In genomic region chr1:152141971-152142584, GRCh38 we compare ENCODE assay signal across 7 cellular contexts. TPM values are rescaled to one million over a fixed set of nuclear protein-coding genes. Genes with fewer than 3 reads are reported as not detected.
DNase-seq lines count a peak whose midpoint lies in the region; ATAC-seq and TF ChIP-seq lines count a peak whose summit lies in the region.

No MANE protein-coding gene starts in this region.

- ATAC-seq in RWPE2 (ENCODE audit: low read depth) (peak; percentile 73; the same call in 2 of the 3 replicates), HG02970 (IDR thresholded peaks at IDR 0.05; ENCODE audit: low FRiP score, unreplicated experiment) (no peak), HG03039 (IDR thresholded peaks at IDR 0.05; ENCODE audit: unreplicated experiment) (no peak)

- no peaks in the 10 kb centered on the region for H3K36me3 ChIP-seq in RWPE2 (ENCODE audit: low read depth)

- peaks cover 12% of the 10 kb centered on the region for H3K4me1 Mint-ChIP-seq in HFFc6 (ENCODE audit: low read depth)

- H3K27ac Mint-ChIP-seq in HFFc6, result no peak overlapping the region

- no peak overlapping the region for H3K4me3 ChIP-seq in RWPE2 (ENCODE audit: severe bottlenecking)

- no peaks in the 10 kb centered on the region for H3K36me3 Mint-ChIP-seq in HFFc6 (ENCODE audit: low read depth)

- H3K4me3 Mint-ChIP-seq in HFFc6, result no peak overlapping the region

- DNase-seq in DMS53 treated with DMSO at 0.1 percent for 48 hours (lab: John Stamatoyannopoulos, UW; ENCODE audit: unreplicated experiment) (peak; percentile 37), HFFc6 (peak; percentile 60), RWPE2 (ENCODE audit: low spot score) (no peak), fibroblast of peridontal ligament (ENCODE audit: extremely low read depth) (peak; percentile 91), nucleus accumbens (lab: John Stamatoyannopoulos, UW) (peak in 31 of 56 donors; percentile 0 to 76 (median 4))

- H3K9me3 ChIP-seq in RWPE2 (ENCODE audit: severe bottlenecking), result no peaks in the 10 kb centered on the region

- H3K27me3 Mint-ChIP-seq in HFFc6 (ENCODE audit: insufficient read depth), result peaks cover 5% of the 10 kb centered on the region

- no peaks in the 10 kb centered on the region for H3K4me1 ChIP-seq in RWPE2 (ENCODE audit: insufficient read depth, poor library complexity, severe bottlenecking)

- H3K9me3 Mint-ChIP-seq in HFFc6, result peaks cover 9% of the 10 kb centered on the region; the same call in 1 of the 2 replicates

- TF ChIP-seq CTCF in HFFc6 (IDR thresholded peaks at IDR 0.05) (peak; percentile 95), RWPE2 (IDR thresholded peaks at IDR 0.05; ENCODE audit: poor library complexity, severe bottlenecking) (peak; percentile 96)

- no peak overlapping the region for H3K27ac ChIP-seq in RWPE2 (ENCODE audit: poor library complexity, severe bottlenecking)

- H3K27me3 ChIP-seq in RWPE2 (ENCODE audit: insufficient read depth, poor library complexity, severe bottlenecking), result no peaks in the 10 kb centered on the region

RNA-seq across cellular contexts. Expression of gene RPTN, which starts 16.9 kb away (rescaled TPM):
- total RNA-seq in HFFc6 (2021; fragmentation: NEBNext Ultra II Directional; extraction: Animal tissue kit (Norgen Biotek cat#: 25700)), result not detected

RNA-seq across cellular contexts. Expression of gene TCHH, which starts 26.8 kb away (rescaled TPM):
- total RNA-seq in HFFc6 (2021; fragmentation: NEBNext Ultra II Directional; extraction: Animal tissue kit (Norgen Biotek cat#: 25700)), result under 1 TPM in 2 of 6 experiments, not detected in 4; 0.03 to 0.05 TPM

RNA-seq across cellular contexts. Expression of gene TCHHL1, which starts 53.2 kb away (rescaled TPM):
- not detected for total RNA-seq in HFFc6 (2021; fragmentation: NEBNext Ultra II Directional; extraction: Animal tissue kit (Norgen Biotek cat#: 25700))
